In the genomic region with DNA sequence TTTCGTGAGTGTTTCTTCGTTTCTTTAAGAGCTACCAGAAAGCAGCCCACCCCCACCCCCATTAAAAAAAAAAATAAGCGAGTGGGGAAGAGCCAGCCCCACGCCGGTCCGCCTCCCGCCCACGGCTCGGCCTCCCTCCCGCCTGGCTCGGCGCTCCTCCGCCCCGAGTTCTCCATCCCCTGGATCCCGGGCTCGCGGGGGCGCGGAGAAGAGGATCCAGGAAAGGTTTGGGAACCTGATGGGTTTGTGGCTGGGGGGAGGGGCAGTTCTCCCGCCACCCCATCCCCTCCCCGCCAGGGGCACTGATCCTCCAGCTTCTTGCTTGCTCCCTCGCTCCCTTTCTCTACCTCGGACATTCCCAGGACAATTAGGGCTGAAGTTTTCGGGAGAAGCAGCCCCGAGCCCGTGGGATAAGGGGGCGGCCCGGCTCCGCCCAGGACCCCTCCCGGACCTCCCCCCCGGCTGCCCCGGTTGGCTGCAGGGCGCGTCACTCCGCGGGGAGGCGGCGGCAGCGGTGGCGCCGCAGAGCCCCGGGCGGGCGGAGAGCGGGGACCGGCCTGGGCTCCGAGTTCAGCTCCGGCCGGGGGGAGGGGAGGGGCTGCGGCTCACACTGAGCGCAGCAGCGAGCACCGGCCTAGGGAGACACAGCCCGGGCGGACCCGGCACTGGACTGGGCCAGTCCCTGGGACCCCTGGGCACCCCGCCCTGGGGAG, we compare ENCODE assay signal across 8 cellular contexts. TPM values are rescaled to one million over a fixed set of nuclear protein-coding genes. Genes with fewer than 3 reads are reported as not detected.
DNase-seq lines count a peak whose midpoint lies in the region; ATAC-seq and TF ChIP-seq lines count a peak whose summit lies in the region.

No MANE protein-coding gene starts in this region.

- H3K9me3 Mint-ChIP-seq in nephron: no peaks in the 10 kb centered on the region

- H3K4me1 Mint-ChIP-seq in nephron: peaks cover 31% of the 10 kb centered on the region

- DNase-seq in DMS 273 treated with DMSO at 0.1 percent for 48 hours (lab: John Stamatoyannopoulos, UW) (peak; percentile 81), NCI-H510A treated with DMSO at 0.1 percent for 48 hours (lab: John Stamatoyannopoulos, UW) (peak; percentile 51), fibroblast of gingiva (ENCODE audit: low read depth) (peak; percentile 79), mucosa of gallbladder (ENCODE audit: low spot score) (no peak)
- DNase-seq in effector CD4-positive, alpha-beta T cell: no peak

- no peak for TF ChIP-seq CTCF in nephron (IDR thresholded peaks at IDR 0.05; ENCODE audit: unreplicated experiment in 3 of 3)

- H3K36me3 Mint-ChIP-seq in nephron (ENCODE audit: low read depth): no peaks in the 10 kb centered on the region

- H3K27ac Mint-ChIP-seq in nephron: peak overlapping the region in 1 of 3 experiments; percentile 88

- peaks cover 89% of the 10 kb centered on the region for H3K27me3 Mint-ChIP-seq in nephron (ENCODE audit: low read depth)

- H3K4me3 Mint-ChIP-seq in nephron: peak overlapping the region; percentile 82 to 85 (median 85)

- ATAC-seq in GM18858 (IDR thresholded peaks at IDR 0.05; ENCODE audit: unreplicated experiment) (no peak), GM19395 (IDR thresholded peaks at IDR 0.05; ENCODE audit: unreplicated experiment) (no peak)

RNA-seq across cellular contexts. Expression of a gene that starts 1.0 kb away (rescaled TPM):
- 1.2 TPM for total RNA-seq in mucosa of gallbladder

Comparison
In these comparisons a context has a peak if more than half of its experiments do, and no peak if none do; other contexts are left out.
1. DNase-seq: peak in DMS 273 treated with DMSO at 0.1 percent for 48 hours (single experiment), NCI-H510A treated with DMSO at 0.1 percent for 48 hours (single experiment) and fibroblast of gingiva (single experiment); none in mucosa of gallbladder (single experiment) and effector CD4-positive, alpha-beta T cell (single experiment).